In the genomic region with DNA sequence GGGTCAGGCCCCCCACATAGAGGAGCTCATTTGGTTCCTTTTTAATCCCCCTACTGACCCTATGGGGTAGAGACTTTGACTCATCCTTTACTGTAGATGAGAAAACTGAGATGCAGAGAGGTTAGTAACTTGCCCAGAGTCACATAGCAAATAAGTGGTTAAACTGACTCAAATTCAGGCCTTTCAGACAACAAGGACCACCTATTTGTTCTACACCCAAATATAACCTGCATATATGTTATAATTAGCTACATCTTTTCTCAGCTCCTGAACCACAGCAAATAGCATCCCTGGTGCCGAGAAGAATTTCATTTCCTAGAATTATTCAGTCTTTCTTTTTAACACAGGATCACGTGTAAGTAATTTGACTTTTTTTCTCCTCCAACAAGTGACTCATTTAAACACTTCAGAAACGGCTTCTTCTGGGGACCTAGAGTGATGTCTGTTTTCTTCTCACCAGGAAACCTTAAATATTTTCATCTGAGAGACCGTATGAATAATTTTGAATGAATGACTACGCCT, we compare ENCODE assay signal across 12 cellular contexts. TPM values are rescaled to one million over a fixed set of nuclear protein-coding genes. Genes with fewer than 3 reads are reported as not detected.
A peak's percentile ranks its signal among the peaks of the same experiment; 100 is the strongest.
DNase-seq lines count a peak whose midpoint lies in the region; ATAC-seq and TF ChIP-seq lines count a peak whose summit lies in the region.
"Had no signal": no experiment of that assay in that cellular context is flagged by ENCODE, and none has a peak within 500 bp of the region (broad histone marks: within the 10 kb centered on the region; RNA-seq: fewer than 3 reads in every experiment).

No MANE protein-coding gene starts in this region.

- H3K27ac Mint-ChIP-seq in activated CD4-positive, alpha-beta T cell treated with anti-CD3 and anti-CD28 coated beads, Interleukin-2, amount 10 ng/mL, durations not matched to agents 24 days and 14 days = peak overlapping the region; percentile 65
- H3K27ac Mint-ChIP-seq in activated T-helper 17 cell treated with anti-CD3 and anti-CD28 coated beads, Interleukin-2, amount 50 U/mL, for 72 hours = no peak overlapping the region
- H3K27ac Mint-ChIP-seq: activated naive CD4-positive, alpha-beta T cell treated with anti-CD3 and anti-CD28 coated beads, Interleukin-2, amount 10 ng/mL, durations not matched to agents 7 days and 5 days had no signal

- no peak for TF ChIP-seq CTCF in ascending aorta (IDR thresholded peaks at IDR 0.05)

- H3K4me3 ChIP-seq in skeletal muscle tissue (ENCODE audit: low read length in 3 of 3) (no peak overlapping the region), ascending aorta (no peak overlapping the region)
- H3K4me3 ChIP-seq: SJCRH30 had no signal

- no peak for DNase-seq in activated CD4-positive, alpha-beta T cell treated with anti-CD3 and anti-CD28 coated beads, Interleukin-2, amount 10 ng/mL, durations not matched to agents 24 days and 14 days
- DNase-seq in activated CD4-positive, alpha-beta T cell treated with anti-CD3 and anti-CD28 coated beads for 48 hours = no peak
- DNase-seq in ascending aorta (ENCODE audit: low spot score in 2 of 2) (no peak), head of caudate nucleus (no peak)
- DNase-seq: activated naive CD4-positive, alpha-beta T cell treated with anti-CD3 and anti-CD28 coated beads, Interleukin-2, amount 10 ng/mL, durations not matched to agents 7 days and 5 days; NCI-H446 treated with DMSO at 0.1 percent for 48 hours; SJCRH30; stimulated activated naive CD4-positive, alpha-beta T cell treated with Interleukin-2 at 50 U/mL for 16 hours had no signal

- no peak overlapping the region for H3K9ac ChIP-seq in skeletal muscle tissue (ENCODE audit: low read depth in 1 of 3, low read length in 3 of 3)

- H3K4me3 Mint-ChIP-seq in activated CD4-positive, alpha-beta T cell treated with anti-CD3 and anti-CD28 coated beads, Interleukin-2, amount 10 ng/mL, durations not matched to agents 24 days and 14 days = no peak overlapping the region
- no peak overlapping the region for H3K4me3 Mint-ChIP-seq in activated T-helper 17 cell treated with anti-CD3 and anti-CD28 coated beads, Interleukin-2, amount 50 U/mL, for 72 hours
- H3K4me3 Mint-ChIP-seq: activated naive CD4-positive, alpha-beta T cell treated with anti-CD3 and anti-CD28 coated beads, Interleukin-2, amount 10 ng/mL, durations not matched to agents 7 days and 5 days had no signal

- peak; percentile 36 for ATAC-seq in HG02852 (IDR thresholded peaks at IDR 0.05; ENCODE audit: unreplicated experiment)
- peak; percentile 57 for ATAC-seq in activated T-helper 17 cell treated with anti-CD3 and anti-CD28 coated beads, Interleukin-2, amount 50 U/mL, for 72 hours (replicated peaks)
- no peak for ATAC-seq in GM21423 (IDR thresholded peaks at IDR 0.05; ENCODE audit: unreplicated experiment)

- H3K4me1 Mint-ChIP-seq in activated CD4-positive, alpha-beta T cell treated with anti-CD3 and anti-CD28 coated beads, Interleukin-2, amount 10 ng/mL, durations not matched to agents 24 days and 14 days = peaks cover 15% of the 10 kb centered on the region
- no peaks in the 10 kb centered on the region for H3K4me1 Mint-ChIP-seq in activated T-helper 17 cell treated with anti-CD3 and anti-CD28 coated beads, Interleukin-2, amount 50 U/mL, for 72 hours

- intact Hi-C loops in activated CD4-positive, alpha-beta T cell treated with anti-CD3 and anti-CD28 coated beads, Interleukin-2, amount 10 ng/mL, durations not matched to agents 24 days and 14 days (cut with micrococcal nuclease) = no loop called here
- intact Hi-C loops in ascending aorta (cut with DNase I) = loop anchor here (5.0 kb wide), 1 partner anchor 57 kb away; a partner anchor contains a TSS
- intact Hi-C loops in head of caudate nucleus (cut with DNase I) = no loop called here

- H3K36me3 ChIP-seq in skeletal muscle tissue (ENCODE audit: control insufficient read depth in 3 of 3, insufficient read depth in 3 of 3, low read length in 3 of 3) = peaks cover 0 to 5% (median 4%) of the 10 kb centered on the region in 3 donors
- H3K36me3 ChIP-seq in ascending aorta = no peaks in the 10 kb centered on the region

- H3K27me3 Mint-ChIP-seq in activated CD4-positive, alpha-beta T cell treated with anti-CD3 and anti-CD28 coated beads, Interleukin-2, amount 10 ng/mL, durations not matched to agents 24 days and 14 days = peaks cover 5% of the 10 kb centered on the region
- H3K27me3 Mint-ChIP-seq in activated T-helper 17 cell treated with anti-CD3 and anti-CD28 coated beads, Interleukin-2, amount 50 U/mL, for 72 hours = peaks cover 10% of the 10 kb centered on the region

- no peaks in the 10 kb centered on the region for H3K27me3 ChIP-seq in skeletal muscle tissue (ENCODE audit: control insufficient read depth in 3 of 3, insufficient read depth in 3 of 3, low read length in 3 of 3)
- H3K27me3 ChIP-seq in ascending aorta = no peaks in the 10 kb centered on the region
- H3K27me3 ChIP-seq: SJCRH30 had no signal

- H3K4me1 ChIP-seq in skeletal muscle tissue (ENCODE audit: control insufficient read depth in 3 of 3, insufficient read depth in 3 of 3, low read length in 3 of 3) (peaks cover 47 to 53% (median 52%) of the 10 kb centered on the region in 3 donors), ascending aorta (peaks cover 9 to 28% of the 10 kb centered on the region in 2 donors)

- peaks cover 6% of the 10 kb centered on the region for H3K9me3 Mint-ChIP-seq in activated CD4-positive, alpha-beta T cell treated with anti-CD3 and anti-CD28 coated beads, Interleukin-2, amount 10 ng/mL, durations not matched to agents 24 days and 14 days
- H3K9me3 Mint-ChIP-seq in activated T-helper 17 cell treated with anti-CD3 and anti-CD28 coated beads, Interleukin-2, amount 50 U/mL, for 72 hours = peaks cover 3% of the 10 kb centered on the region
- H3K9me3 Mint-ChIP-seq: activated naive CD4-positive, alpha-beta T cell treated with anti-CD3 and anti-CD28 coated beads, Interleukin-2, amount 10 ng/mL, durations not matched to agents 7 days and 5 days had no signal

- H3K9me3 ChIP-seq in skeletal muscle tissue (ENCODE audit: control insufficient read depth in 3 of 3, low read length in 3 of 3) (peaks cover 0 to 2% (median 0%) of the 10 kb centered on the region in 3 donors), ascending aorta (peaks cover 8 to 11% of the 10 kb centered on the region in 2 donors)

- no peaks in the 10 kb centered on the region for H3K36me3 Mint-ChIP-seq in activated CD4-positive, alpha-beta T cell treated with anti-CD3 and anti-CD28 coated beads, Interleukin-2, amount 10 ng/mL, durations not matched to agents 24 days and 14 days (ENCODE audit: low read depth)
- no peaks in the 10 kb centered on the region for H3K36me3 Mint-ChIP-seq in activated T-helper 17 cell treated with anti-CD3 and anti-CD28 coated beads, Interleukin-2, amount 50 U/mL, for 72 hours (ENCODE audit: low read depth)
- H3K36me3 Mint-ChIP-seq: activated naive CD4-positive, alpha-beta T cell treated with anti-CD3 and anti-CD28 coated beads, Interleukin-2, amount 10 ng/mL, durations not matched to agents 7 days and 5 days had no signal

- H3K27ac ChIP-seq in skeletal muscle tissue (ENCODE audit: low read depth, low read length) (peak overlapping the region; percentile 13), ascending aorta (no peak overlapping the region)
- H3K27ac ChIP-seq: SJCRH30 had no signal

RNA-seq across cellular contexts. Expression of a gene that starts 57.4 kb away (rescaled TPM):
- 2.3 and 3.6 TPM in 2 replicates for total RNA-seq in activated CD4-positive, alpha-beta T cell treated with anti-CD3 and anti-CD28 coated beads, Interleukin-2, amount 10 ng/mL, durations not matched to agents 24 days and 14 days
- total RNA-seq in activated T-helper 17 cell treated with anti-CD3 and anti-CD28 coated beads, Interleukin-2, amount 50 U/mL, for 72 hours = 1 to 10 TPM; 1.2 to 1.4 TPM
- total RNA-seq in skeletal muscle tissue = 12.5 TPM
- 101 TPM for total RNA-seq in ascending aorta
